ENCODE assay signal across 8 cellular contexts in the genomic region with DNA sequence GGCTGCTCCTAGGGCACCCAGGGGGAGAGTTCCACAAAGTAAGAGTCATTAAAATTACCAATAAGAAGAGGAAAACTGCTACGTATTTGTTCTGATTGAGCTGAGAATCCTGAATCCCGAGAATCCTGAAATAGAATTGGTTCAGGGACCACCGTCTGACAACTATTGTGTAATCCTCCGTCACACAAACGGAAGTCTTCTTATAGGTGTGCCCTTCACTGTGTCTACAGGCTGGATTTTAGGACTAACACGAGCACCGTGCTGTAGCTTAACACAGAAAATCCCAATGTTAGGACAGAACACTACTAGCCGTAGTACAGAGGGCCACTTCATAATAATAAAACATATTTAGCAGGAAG. TPM values are rescaled to one million over a fixed set of nuclear protein-coding genes. Genes with fewer than 3 reads are reported as not detected.
DNase-seq lines count a peak whose midpoint lies in the region; ATAC-seq and TF ChIP-seq lines count a peak whose summit lies in the region.

No MANE protein-coding gene starts in this region.

- H3K9me3 ChIP-seq in AG04450 (ENCODE audit: control insufficient read depth, insufficient read depth, low read length) (peaks cover 8% of the 10 kb centered on the region), HUES48 (ENCODE audit: control insufficient read depth, insufficient read depth, low read length) (no peaks in the 10 kb centered on the region)

- peak overlapping the region; percentile 59 for H3K4me3 ChIP-seq in AG04450 (ENCODE audit: low read depth, low read length)
- peak overlapping the region; percentile 49 for H3K4me3 ChIP-seq in HUES48 (ENCODE audit: low read depth, low read length)

- POLR2A ChIA-PET in AG04450 (lab: Yijun Ruan, JAX) = no interaction called here
- POLR2A ChIA-PET in MCF 10A (lab: Yijun Ruan, JAX) = interaction anchor here (1.4 kb wide), 1 partner anchor 11 kb away, joined by 4 read pairs; no protein-coding TSS in a partner anchor

- H3K27me3 Mint-ChIP-seq in MCF 10A (ENCODE audit: insufficient read depth, unreplicated experiment) (no peaks in the 10 kb centered on the region), naive B cell (peaks cover 0 to 6% (median 4%) of the 10 kb centered on the region in 3 donors)

- peaks cover 12% of the 10 kb centered on the region for H3K4me1 Mint-ChIP-seq in MCF 10A (ENCODE audit: insufficient read depth, unreplicated experiment)
- peaks cover 16 to 20% (median 19%) of the 10 kb centered on the region in 3 donors for H3K4me1 Mint-ChIP-seq in naive B cell

- BruUV-seq in MCF 10A (replicated peaks; lab: Mats Ljungman, UMichigan) = no TSS peak

- ATAC-seq in naive B cell (ENCODE audit: low read depth in 2 of 2) (no peak), HG02938 (IDR thresholded peaks at IDR 0.05; ENCODE audit: unreplicated experiment) (no peak)

- no peak overlapping the region for H3K27ac ChIP-seq in AG04450 (ENCODE audit: low read depth, low read length)
- no peak overlapping the region for H3K27ac ChIP-seq in HUES48 (ENCODE audit: low read depth, low read length)

- intact Hi-C loops in MCF 10A (cut with micrococcal nuclease) = no loop called here

- H3K4me3 Mint-ChIP-seq in MCF 10A (ENCODE audit: unreplicated experiment) = peak overlapping the region; percentile 80
- H3K4me3 Mint-ChIP-seq in naive B cell = peak overlapping the region; percentile 81 to 94 (median 86)

- H3K36me3 Mint-ChIP-seq in MCF 10A (ENCODE audit: insufficient read depth, unreplicated experiment) (peaks cover 5% of the 10 kb centered on the region), naive B cell (no peaks in the 10 kb centered on the region)

- no peaks in the 10 kb centered on the region for H3K36me3 ChIP-seq in HUES48 (ENCODE audit: control insufficient read depth, insufficient read depth, low read length)

- TF ChIP-seq CTCF in AG04450 (IDR thresholded peaks at IDR 0.05; ENCODE audit: low read depth, low read length) (no peak), MCF 10A (IDR thresholded peaks at IDR 0.05; ENCODE audit: unreplicated experiment) (no peak)

- H3K9me3 Mint-ChIP-seq in MCF 10A (ENCODE audit: unreplicated experiment) (no peaks in the 10 kb centered on the region), naive B cell (peaks cover 0 to 18% (median 11%) of the 10 kb centered on the region in 7 donors)

- H3K4me1 ChIP-seq in HUES48 (ENCODE audit: control insufficient read depth, insufficient read depth, low read length) = peaks cover 5% of the 10 kb centered on the region; the same call in 1 of the 2 replicates

- H3K9ac ChIP-seq in HUES48 (ENCODE audit: low read depth, low read length) = 0 out of 2 replicates have a peak overlapping the region, but pooled peaks have one; percentile 14

- DNase-seq in AG04450 (ENCODE audit: low read depth, low spot score) (no peak), MCF 10A (ENCODE audit: unreplicated experiment) (no peak), naive B cell (no peak), nucleus accumbens (lab: John Stamatoyannopoulos, UW) (no peak), NCI-H1092 treated with DMSO at 0.1 percent for 48 hours (lab: John Stamatoyannopoulos, UW) (no peak), erythroblast (lab: John Stamatoyannopoulos, UW) (no peak)

- TF ChIP-seq POLR2A in erythroblast (IDR thresholded peaks at IDR 0.05; ENCODE audit: low read length) = no peak

- CTCF ChIA-PET in AG04450 (lab: Charles Lee) = interaction anchor here (0.8 to 2.9 kb wide), 9 partner anchors 12 to 268 kb away, joined by 3 to 22 read pairs (median 4); no protein-coding TSS in a partner anchor
- CTCF ChIA-PET in MCF 10A (lab: Yijun Ruan, JAX) = interaction anchor here (0.7 to 2.5 kb wide), 16 partner anchors 12 to 293 kb away, joined by 3 to 11 read pairs (median 4); no protein-coding TSS in a partner anchor

- H3K27me3 ChIP-seq in AG04450 (ENCODE audit: control insufficient read depth, insufficient read depth, low read length) (peaks cover 13% of the 10 kb centered on the region), HUES48 (ENCODE audit: control insufficient read depth, insufficient read depth, low read length) (peaks cover 20% of the 10 kb centered on the region)

- H3K27ac Mint-ChIP-seq in MCF 10A (ENCODE audit: low read depth, unreplicated experiment) (peak overlapping the region; percentile 77), naive B cell (peak overlapping the region in 4 of 6 donors; percentile 7 to 92 (median 81))

RNA-seq across cellular contexts. Expression of gene RNF182, which starts 50.6 kb away (rescaled TPM):
- polyA plus RNA-seq in AG04450 (2011; rRNA removed) (11.9 and 12.4 TPM in 2 replicates), naive B cell (ENCODE audit: low read depth in 6 of 6) (not detected)
- polyA minus RNA-seq in AG04450 (2011; rRNA and poly(A)+ RNA removed) = 11.5 and 17.0 TPM in 2 replicates
- not detected in 2 replicates for total RNA-seq in MCF 10A (2022)

RNA-seq across cellular contexts. Expression of gene MCUR1, which starts 59.8 kb away (rescaled TPM):
- polyA plus RNA-seq in AG04450 (2011; rRNA removed) (7.8 and 9.5 TPM in 2 replicates), naive B cell (ENCODE audit: low read depth in 6 of 6) (10 to 100 TPM in 3 of 6 donors, 1 to 10 TPM in 3; 5.4 to 11.5 (median 9.8) TPM)
- polyA minus RNA-seq in AG04450 (2011; rRNA and poly(A)+ RNA removed) = 4.1 and 5.3 TPM in 2 replicates
- total RNA-seq in MCF 10A (2022) = 26.8 and 30.4 TPM in 2 replicates

Comparison
In these comparisons a context has a peak if more than half of its experiments do, and no peak if none do; other contexts are left out.
1. RNA of gene RNF182, which starts 50.6 kb away (polyA plus RNA-seq): 11.9 to 12.4 TPM in AG04450; not detected in naive B cell; every median in the first group is over 10 times any median in the second.